Comparison of ENCODE assay signal across 8 cellular contexts in genomic region chr1:26472901-26473845, GRCh38. TPM values are rescaled to one million over a fixed set of nuclear protein-coding genes. Genes with fewer than 3 reads are reported as not detected.
DNase-seq lines count a peak whose midpoint lies in the region; ATAC-seq and TF ChIP-seq lines count a peak whose summit lies in the region.

No MANE protein-coding gene starts in this region.

- peak overlapping the region; percentile 96 for H3K4me3 ChIP-seq in GM23338

- TF ChIP-seq CTCF in GM23338 (conservative IDR thresholded peaks at IDR 0.05; ENCODE audit: low read depth in 2 of 2): no peak

- H3K9me3 Mint-ChIP-seq in GM23338 (peaks cover 3% of the 10 kb centered on the region; the same call in 1 of the 3 replicates), naive B cell (no peaks in the 10 kb centered on the region)
- H3K9me3 Mint-ChIP-seq in activated T-helper 17 cell treated with anti-CD3 and anti-CD28 coated beads, Interleukin-2, amount 50 U/mL, for 72 hours: no peaks in the 10 kb centered on the region

- no peak overlapping the region for H2AFZ ChIP-seq in GM23338

- H3K4me2 ChIP-seq in GM23338: peak overlapping the region; percentile 99

- peaks cover 9% of the 10 kb centered on the region; the same call in 1 of the 2 replicates for H3K27me3 ChIP-seq in GM23338 (ENCODE audit: insufficient read depth)

- H3K4me3 Mint-ChIP-seq in GM23338: peak overlapping the region; percentile 91
- H3K4me3 Mint-ChIP-seq in activated T-helper 17 cell treated with anti-CD3 and anti-CD28 coated beads, Interleukin-2, amount 50 U/mL, for 72 hours: peak overlapping the region; percentile 90
- H3K4me3 Mint-ChIP-seq in naive B cell: peak overlapping the region; percentile 85 to 99 (median 94)

- H3K36me3 ChIP-seq in GM23338 (ENCODE audit: insufficient read depth): peaks cover 37% of the 10 kb centered on the region

- H3K36me3 Mint-ChIP-seq in GM23338 (ENCODE audit: low read depth) (peaks cover 60% of the 10 kb centered on the region), naive B cell (peaks cover 0 to 5% of the 10 kb centered on the region in 2 donors)
- peaks cover 84% of the 10 kb centered on the region for H3K36me3 Mint-ChIP-seq in activated T-helper 17 cell treated with anti-CD3 and anti-CD28 coated beads, Interleukin-2, amount 50 U/mL, for 72 hours (ENCODE audit: low read depth)

- H3K27ac ChIP-seq in GM23338 (ENCODE audit: low read depth): peak overlapping the region; percentile 100; the same call in 1 of the 2 replicates

- H3K79me2 ChIP-seq in GM23338 (replicated peaks; ENCODE audit: insufficient read depth): peaks cover 23% of the 10 kb centered on the region

- H3K4me1 Mint-ChIP-seq in GM23338 (peaks cover 38% of the 10 kb centered on the region), naive B cell (peaks cover 28 to 49% (median 42%) of the 10 kb centered on the region in 3 donors)
- peaks cover 26% of the 10 kb centered on the region for H3K4me1 Mint-ChIP-seq in activated T-helper 17 cell treated with anti-CD3 and anti-CD28 coated beads, Interleukin-2, amount 50 U/mL, for 72 hours

- peaks cover 33% of the 10 kb centered on the region for H3K27me3 Mint-ChIP-seq in GM23338 (ENCODE audit: insufficient read depth, low read depth, poor library complexity)
- H3K27me3 Mint-ChIP-seq in activated T-helper 17 cell treated with anti-CD3 and anti-CD28 coated beads, Interleukin-2, amount 50 U/mL, for 72 hours: no peaks in the 10 kb centered on the region
- H3K27me3 Mint-ChIP-seq in naive B cell: no peaks in the 10 kb centered on the region

- no peaks in the 10 kb centered on the region for H3K9me2 ChIP-seq in GM23338 (ENCODE audit: insufficient read depth)

- peak; percentile 40 for ATAC-seq in GM23338
- peak; percentile 78 for ATAC-seq in activated T-helper 17 cell treated with anti-CD3 and anti-CD28 coated beads, Interleukin-2, amount 50 U/mL, for 72 hours (replicated peaks)
- peak; percentile 76 to 77 for ATAC-seq in naive B cell (ENCODE audit: low read depth in 2 of 2)

- peak; percentile 75 for DNase-seq in DMS79 (lab: John Stamatoyannopoulos, UW)
- peak; percentile 95 for DNase-seq in GM23338 (ENCODE audit: low spot score)
- peak; percentile 94 for DNase-seq in LHCN-M2 (ENCODE audit: low read depth)
- peak; percentile 92 for DNase-seq in RPMI7951 (ENCODE audit: low read depth)
- DNase-seq in fibroblast of gingiva (ENCODE audit: low read depth): peak; percentile 95
- DNase-seq in naive B cell: peak; percentile 96
- DNase-seq in stimulated activated CD8-positive, alpha-beta memory T cell treated with anti-CD3 and anti-CD28 coated beads, Interleukin-7, amount 100 ng/mL, for 4 hours (ENCODE audit: low read depth in 2 of 2): peak; percentile 90 to 96

- H3F3A ChIP-seq in GM23338 (replicated peaks; ENCODE audit: low read depth): peaks cover 57% of the 10 kb centered on the region

- H3K27ac Mint-ChIP-seq in GM23338 (peak overlapping the region; percentile 65; the same call in 1 of the 2 replicates), naive B cell (peak overlapping the region; percentile 85 to 97 (median 93))
- peak overlapping the region; percentile 76 for H3K27ac Mint-ChIP-seq in activated T-helper 17 cell treated with anti-CD3 and anti-CD28 coated beads, Interleukin-2, amount 50 U/mL, for 72 hours

- peaks cover 21% of the 10 kb centered on the region for H3K4me1 ChIP-seq in GM23338 (ENCODE audit: insufficient read depth)

- H4K20me1 ChIP-seq in GM23338 (replicated peaks; ENCODE audit: insufficient read depth): peaks cover 27% of the 10 kb centered on the region

TF ChIP-seq in GM23338, 12 proteins besides CTCF, POLR2A, EP300 and RAD21 (continues in another document):
- TF ChIP-seq ZNF114 (CRISPR knock-in tag; IDR thresholded peaks at IDR 0.05) (no peak), JUNB (IDR thresholded peaks at IDR 0.05; ENCODE audit: unreplicated experiment) (no peak), NANOG (IDR thresholded peaks at IDR 0.05; ENCODE audit: borderline replicate concordance) (no peak), REST (IDR thresholded peaks at IDR 0.05; ENCODE audit: unreplicated experiment) (no peak), EZH2phosphoT487 (IDR thresholded peaks at IDR 0.05; ENCODE audit: unreplicated experiment) (no peak), STAT1 (IDR thresholded peaks at IDR 0.05; ENCODE audit: unreplicated experiment) (no peak), ZNF331 (CRISPR knock-in tag; IDR thresholded peaks at IDR 0.05; ENCODE audit: low read depth) (no peak)
- TF ChIP-seq, protein P1, sequence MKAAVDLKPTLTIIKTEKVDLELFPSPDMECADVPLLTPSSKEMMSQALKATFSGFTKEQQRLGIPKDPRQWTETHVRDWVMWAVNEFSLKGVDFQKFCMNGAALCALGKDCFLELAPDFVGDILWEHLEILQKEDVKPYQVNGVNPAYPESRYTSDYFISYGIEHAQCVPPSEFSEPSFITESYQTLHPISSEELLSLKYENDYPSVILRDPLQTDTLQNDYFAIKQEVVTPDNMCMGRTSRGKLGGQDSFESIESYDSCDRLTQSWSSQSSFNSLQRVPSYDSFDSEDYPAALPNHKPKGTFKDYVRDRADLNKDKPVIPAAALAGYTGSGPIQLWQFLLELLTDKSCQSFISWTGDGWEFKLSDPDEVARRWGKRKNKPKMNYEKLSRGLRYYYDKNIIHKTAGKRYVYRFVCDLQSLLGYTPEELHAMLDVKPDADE (IDR thresholded peaks at IDR 0.05): 0 out of 2 replicates have a peak, but pooled peaks have one; percentile 31

RNA-seq across cellular contexts. Expression of gene HMGN2, which starts 0.9 kb away (rescaled TPM):
- 330 and 377 TPM in 2 replicates for total RNA-seq in GM23338 (2014; rRNA removed; shearing (Covaris generic))
- 1,101 and 1,122 TPM in 2 replicates for polyA plus RNA-seq in GM23338 (2016; fragmentation: Nextera tagmentation; extraction: Ambion mirVana)
- total RNA-seq in LHCN-M2 (2014; rRNA removed): 653 and 722 TPM in 2 replicates
- polyA plus RNA-seq in LHCN-M2 (2012): 639 TPM
- total RNA-seq in RPMI7951 (2014; rRNA removed; shearing (Covaris generic)): 738 and 772 TPM in 2 replicates
- 100 to 1,000 TPM; 551 to 805 TPM for total RNA-seq in activated T-helper 17 cell treated with anti-CD3 and anti-CD28 coated beads, Interleukin-2, amount 50 U/mL, for 72 hours
- 1,000 to 10,000 TPM in 3 of 6 donors, 100 to 1,000 TPM in 3; 939 to 1,353 (median 1,048) TPM for polyA plus RNA-seq in naive B cell (ENCODE audit: low read depth in 6 of 6)

RNA-seq across cellular contexts. Expression of gene DHDDS, which starts 41.1 kb away (rescaled TPM):
- 47.2 and 49.5 TPM in 2 replicates for total RNA-seq in GM23338 (2014; rRNA removed; shearing (Covaris generic))
- polyA plus RNA-seq in GM23338 (2016; fragmentation: Nextera tagmentation; extraction: Ambion mirVana) (26.9 and 32.6 TPM in 2 replicates), naive B cell (ENCODE audit: low read depth in 6 of 6) (10 to 100 TPM; 15.9 to 27.9 (median 21.9) TPM)
- 46.7 and 52.2 TPM in 2 replicates for total RNA-seq in LHCN-M2 (2014; rRNA removed)
- 51.2 TPM for polyA plus RNA-seq in LHCN-M2 (2012)
- 30.8 and 33.2 TPM in 2 replicates for total RNA-seq in RPMI7951 (2014; rRNA removed; shearing (Covaris generic))
- 10 to 100 TPM; 55.7 to 56.6 TPM for total RNA-seq in activated T-helper 17 cell treated with anti-CD3 and anti-CD28 coated beads, Interleukin-2, amount 50 U/mL, for 72 hours

RNA-seq across cellular contexts. Expression of gene RPS6KA1, which starts 56.4 kb away (rescaled TPM):
- total RNA-seq in GM23338 (2014; rRNA removed; shearing (Covaris generic)): 68.6 and 84.2 TPM in 2 replicates
- 28.3 and 30.5 TPM in 2 replicates for polyA plus RNA-seq in GM23338 (2016; fragmentation: Nextera tagmentation; extraction: Ambion mirVana)
- total RNA-seq in LHCN-M2 (2014; rRNA removed): 5.7 and 7.2 TPM in 2 replicates
- polyA plus RNA-seq in LHCN-M2 (2012): 1.2 TPM
- 33.6 and 51.8 TPM in 2 replicates for total RNA-seq in RPMI7951 (2014; rRNA removed; shearing (Covaris generic))
- total RNA-seq in activated T-helper 17 cell treated with anti-CD3 and anti-CD28 coated beads, Interleukin-2, amount 50 U/mL, for 72 hours: 100 to 1,000 TPM; 154 to 211 TPM
- polyA plus RNA-seq in naive B cell (ENCODE audit: low read depth in 6 of 6): 100 to 1,000 TPM; 111 to 146 (median 126) TPM

Comparison
In these comparisons a context has a peak if more than half of its experiments do, and no peak if none do; other contexts are left out.
1. Peak in every context shown above with its lines: DNase-seq, ATAC-seq, H3K4me3 ChIP-seq and H3K27ac ChIP-seq.